35 cellular contexts compared by ENCODE assay signal in genomic region chr1:71921197-71921596, GRCh38.
"Had no signal": no experiment of that assay in that cellular context is flagged by ENCODE, and none has a peak within 500 bp of the region (broad histone marks: within the 10 kb centered on the region; RNA-seq: fewer than 3 reads in every experiment).

No MANE protein-coding gene starts in this region.

- H3K27me3 ChIP-seq: adrenal gland, ascending aorta, body of pancreas, brain microvascular endothelial cell, breast epithelium, cardiac muscle cell had no signal

- ATAC-seq: activated naive CD4-positive, alpha-beta T cell treated with anti-CD3 and anti-CD28 coated beads, Interleukin-2, amount 50 U/mL, for 72 hours; activated naive CD8-positive, alpha-beta T cell treated with anti-CD3 and anti-CD28 coated beads, Interleukin-2, amount 50 U/mL, for 24 hours; activated T-cell treated with anti-CD3 and anti-CD28 coated beads, Interleukin-2, amount 50 U/mL, for 4 hours; activated T-cell treated with anti-CD3 and anti-CD28 coated beads, Interleukin-2, amount 50 U/mL, for 72 hours; activated T-helper 17 cell treated with anti-CD3 and anti-CD28 coated beads, Interleukin-2, amount 50 U/mL, for 72 hours; body of pancreas had no signal

- H3K36me3 ChIP-seq: adrenal gland, ascending aorta, brain microvascular endothelial cell, breast epithelium, cardiac muscle cell had no signal

- DNase-seq: activated effector memory CD4-positive, alpha-beta T cell treated with anti-CD3 and anti-CD28 coated beads, Interleukin-2, amount 50 U/mL, for 16 hours; activated effector memory CD4-positive, alpha-beta T cell treated with Interleukin-2 at 50 U/mL for 16 hours; activated gamma-delta T cell; activated gamma-delta T cell treated with Interleukin-2 at 50 U/mL for 16 hours; activated naive CD4-positive, alpha-beta T cell; activated naive CD4-positive, alpha-beta T cell treated with anti-CD3 and anti-CD28 coated beads for 36 hours; activated naive CD4-positive, alpha-beta T cell treated with anti-CD3 and anti-CD28 coated beads, Interleukin-2, amount 10 ng/mL, durations not matched to agents 7 days and 5 days; activated naive CD4-positive, alpha-beta T cell treated with anti-CD3 and anti-CD28 coated beads, Interleukin-2, amount 50 U/mL, for 16 hours; activated naive CD4-positive, alpha-beta T cell treated with Interleukin-2 at 50 U/mL for 16 hours; activated naive CD8-positive, alpha-beta T cell treated with anti-CD3 and anti-CD28 coated beads for 36 hours; activated naive CD8-positive, alpha-beta T cell treated with anti-CD3 and anti-CD28 coated beads, Interleukin-2, amount 10 ng/mL, durations not matched to agents 7 days and 5 days; activated naive CD8-positive, alpha-beta T cell treated with anti-CD3 and anti-CD28 coated beads, Interleukin-2, amount 50 U/mL, for 24 hours; activated T-cell treated with anti-CD3 and anti-CD28 coated beads for 4 hours; activated T-cell treated with anti-CD3 and anti-CD28 coated beads, Interleukin-2, amount 50 U/mL, for 1 hour; activated T-cell treated with anti-CD3 and anti-CD28 coated beads, Interleukin-2, amount 50 U/mL, for 24 hours; activated T-cell treated with anti-CD3 and anti-CD28 coated beads, Interleukin-2, amount 50 U/mL, for 4 hours; activated T-cell treated with anti-CD3 and anti-CD28 coated beads, Interleukin-2, amount 50 U/mL, for 48 hours; activated T-cell treated with anti-CD3 and anti-CD28 coated beads, Interleukin-2, amount 50 U/mL, for 72 hours; adrenal gland; amniotic stem cell; amygdala; anterior cingulate cortex; aorta; body of pancreas; brain microvascular endothelial cell; caudate nucleus; central memory CD4-positive, alpha-beta T cell; cerebellar nuclear complex had no signal

- H3K4me3 ChIP-seq: adrenal gland, ascending aorta, body of pancreas, breast epithelium, cardiac muscle cell had no signal

- H3K27ac ChIP-seq: adrenal gland, ascending aorta, body of pancreas, brain microvascular endothelial cell, breast epithelium, cardiac muscle cell had no signal

- H3K4me1 ChIP-seq: adrenal gland, ascending aorta, body of pancreas, breast epithelium had no signal

- H3K9me3 ChIP-seq: adrenal gland, ascending aorta, body of pancreas, breast epithelium had no signal

- FAIRE-seq: astrocyte, bronchial epithelial cell had no signal
